8 cellular contexts compared by ENCODE assay signal in the genomic region with DNA sequence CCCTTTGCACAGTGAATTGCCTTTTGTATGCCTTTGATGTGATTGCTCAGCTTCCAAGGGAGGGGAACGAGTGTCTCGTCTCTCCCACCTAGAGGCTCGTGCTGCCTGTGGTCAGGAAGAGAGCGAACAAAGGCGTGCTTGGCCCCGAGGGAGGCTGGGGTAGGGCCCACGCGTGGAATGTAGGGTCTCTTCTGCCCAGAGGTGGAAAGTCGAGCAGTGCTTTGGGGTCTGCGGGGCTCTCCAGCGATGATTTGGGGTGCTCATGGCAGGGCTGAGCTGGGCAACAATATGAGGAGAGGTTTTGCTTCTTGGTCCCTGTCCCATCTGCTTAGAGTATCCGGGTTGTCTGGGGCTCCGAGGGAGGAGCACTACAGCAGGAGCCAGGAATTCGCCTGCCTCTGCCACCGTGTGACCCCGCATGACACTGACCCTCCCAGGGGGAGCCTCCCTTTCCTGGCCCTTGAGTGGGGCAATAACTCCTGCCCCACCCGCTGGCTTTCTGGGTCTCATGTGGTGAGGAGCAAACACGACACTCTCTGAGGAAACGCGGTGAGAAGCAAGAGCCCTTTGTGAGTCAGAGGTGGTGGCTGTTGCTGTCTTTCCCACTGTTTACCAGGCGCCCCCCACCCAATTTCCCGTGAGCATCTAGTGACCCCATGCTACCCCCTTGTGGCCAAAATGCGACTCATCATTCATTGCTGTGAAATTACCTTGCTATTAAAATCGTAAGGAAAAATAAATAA. TPM values are rescaled to one million over a fixed set of nuclear protein-coding genes. Genes with fewer than 3 reads are reported as not detected.
DNase-seq lines count a peak whose midpoint lies in the region; ATAC-seq, FAIRE-seq and TF ChIP-seq lines count a peak whose summit lies in the region.

No MANE protein-coding gene starts in this region.

- DNase-seq in AG09309 (ENCODE audit: low read depth) = no peak
- peak; percentile 83 for DNase-seq in HK-2 (ENCODE audit: unreplicated experiment)
- peak; percentile 81 for DNase-seq in RWPE2 (ENCODE audit: low spot score)
- DNase-seq in activated naive CD4-positive, alpha-beta T cell treated with anti-CD3 and anti-CD28 coated beads, Interleukin-2, amount 10 ng/mL, durations not matched to agents 7 days and 5 days = peak; percentile 86
- DNase-seq in heart right ventricle = peak; percentile 47 to 61
- peak; percentile 47 for DNase-seq in prostate gland (ENCODE audit: low spot score)
- peak; percentile 52 for DNase-seq in urothelium cell line (ENCODE audit: low spot score)
- DNase-seq in SKM-1 treated with dmso at 0.1 percent for 144 hours (lab: John Stamatoyannopoulos, UW; ENCODE audit: unreplicated experiment) = no peak

- H3K9me3 ChIP-seq in RWPE2 (ENCODE audit: severe bottlenecking) = no peaks in the 10 kb centered on the region
- no peaks in the 10 kb centered on the region for H3K9me3 ChIP-seq in heart right ventricle
- no peaks in the 10 kb centered on the region for H3K9me3 ChIP-seq in prostate gland

- WGBS in heart right ventricle, 2 donors = 16 to 18% methylated on average over 24 of the region's 24 CpGs
- WGBS in prostate gland = 26% methylated on average over 24 of the region's 24 CpGs

- H3K4me1 ChIP-seq in RWPE2 (ENCODE audit: insufficient read depth, poor library complexity, severe bottlenecking) (peaks cover 73% of the 10 kb centered on the region), heart right ventricle (peaks cover 0 to 79% (median 53%) of the 10 kb centered on the region in 9 donors), prostate gland (replicated peaks) (peaks cover 44% of the 10 kb centered on the region)

- no peaks in the 10 kb centered on the region for H3K27me3 Mint-ChIP-seq in activated naive CD4-positive, alpha-beta T cell treated with anti-CD3 and anti-CD28 coated beads, Interleukin-2, amount 10 ng/mL, durations not matched to agents 7 days and 5 days

- peaks cover 8% of the 10 kb centered on the region for H3K36me3 Mint-ChIP-seq in activated naive CD4-positive, alpha-beta T cell treated with anti-CD3 and anti-CD28 coated beads, Interleukin-2, amount 10 ng/mL, durations not matched to agents 7 days and 5 days

- H3K27me3 ChIP-seq in RWPE2 (ENCODE audit: insufficient read depth, poor library complexity, severe bottlenecking) = no peaks in the 10 kb centered on the region
- no peaks in the 10 kb centered on the region for H3K27me3 ChIP-seq in heart right ventricle
- no peaks in the 10 kb centered on the region for H3K27me3 ChIP-seq in prostate gland (replicated peaks; ENCODE audit: insufficient read depth)

- H3K4me1 Mint-ChIP-seq in activated naive CD4-positive, alpha-beta T cell treated with anti-CD3 and anti-CD28 coated beads, Interleukin-2, amount 10 ng/mL, durations not matched to agents 7 days and 5 days = peaks cover 85% of the 10 kb centered on the region

- CTCF ChIA-PET in activated naive CD4-positive, alpha-beta T cell treated with anti-CD3 and anti-CD28 coated beads, Interleukin-2, amount 10 ng/mL, durations not matched to agents 7 days and 5 days (lab: Charles Lee) = interaction anchor here (0.7 to 9.6 kb wide), 15 partner anchors 8 to 979 kb away, joined by 3 to 86 read pairs (median 4); partner anchors contain the start of gene TIPARP

- intact Hi-C loops in heart right ventricle (cut with DNase I) (loop anchor here (1.0 to 10.0 kb wide), 18 partner anchors 39 to 978 kb away; partner anchors contain the start of genes LEKR1 (in 2 of the 10), SSR3 (in 1 of the 10) and TIPARP (in 1 of the 10)), prostate gland (cut with DNase I) (loop anchor here (5.0 kb wide), 3 partner anchors 303 to 978 kb away; partner anchors contain the start of gene LEKR1)

- TF ChIP-seq POLR2A in prostate gland (IDR thresholded peaks at IDR 0.05) = no peak

- H3K4me3 ChIP-seq in AG09309 (ENCODE audit: control insufficient read depth, low read depth, low read length) = no peak overlapping the region
- no peak overlapping the region for H3K4me3 ChIP-seq in RWPE2 (ENCODE audit: severe bottlenecking)
- peak overlapping the region in 8 of 10 donors; percentile 0 to 49 (median 28) for H3K4me3 ChIP-seq in heart right ventricle
- no peak overlapping the region for H3K4me3 ChIP-seq in prostate gland

- peak overlapping the region; percentile 98 for H3K27ac Mint-ChIP-seq in activated naive CD4-positive, alpha-beta T cell treated with anti-CD3 and anti-CD28 coated beads, Interleukin-2, amount 10 ng/mL, durations not matched to agents 7 days and 5 days

- H3K27ac ChIP-seq in RWPE2 (ENCODE audit: poor library complexity, severe bottlenecking) (peak overlapping the region; percentile 97), heart right ventricle (peak overlapping the region; percentile 65 to 90 (median 83)), prostate gland (peak overlapping the region; percentile 93 to 94)

- TF ChIP-seq CTCF in AG09309 (IDR thresholded peaks at IDR 0.05; ENCODE audit: control insufficient read depth, insufficient read depth, low read depth, low read length, missing control alignments) = peak; percentile 68
- TF ChIP-seq CTCF in RWPE2 (IDR thresholded peaks at IDR 0.05; ENCODE audit: poor library complexity, severe bottlenecking) = peak; percentile 92
- TF ChIP-seq CTCF in heart right ventricle (IDR thresholded peaks at IDR 0.05) = peak; percentile 50 to 80 (median 72)
- TF ChIP-seq CTCF in prostate gland (IDR thresholded peaks at IDR 0.05) = peak; percentile 45 to 78 (median 68)

- no peaks in the 10 kb centered on the region for H3K36me3 ChIP-seq in RWPE2 (ENCODE audit: low read depth)
- no peaks in the 10 kb centered on the region for H3K36me3 ChIP-seq in heart right ventricle
- no peaks in the 10 kb centered on the region for H3K36me3 ChIP-seq in prostate gland

- peak overlapping the region; percentile 29 for H3K4me3 Mint-ChIP-seq in activated naive CD4-positive, alpha-beta T cell treated with anti-CD3 and anti-CD28 coated beads, Interleukin-2, amount 10 ng/mL, durations not matched to agents 7 days and 5 days

- no peak for FAIRE-seq in urothelium cell line (lab: Jason Lieb, UNC)

- ATAC-seq in RWPE2 (ENCODE audit: low read depth) (peak; percentile 47), heart right ventricle (peak; percentile 13 to 70 (median 42))

- H3K9me3 Mint-ChIP-seq in activated naive CD4-positive, alpha-beta T cell treated with anti-CD3 and anti-CD28 coated beads, Interleukin-2, amount 10 ng/mL, durations not matched to agents 7 days and 5 days = no peaks in the 10 kb centered on the region

RNA-seq across cellular contexts. Expression of gene CCNL1, which starts 29.6 kb away (rescaled TPM):
- total RNA-seq in heart right ventricle = 10 to 100 TPM; 19.1 to 52.5 (median 24.7) TPM
- polyA plus RNA-seq in heart right ventricle = 10 to 100 TPM; 23.7 to 77.3 TPM
- 100 to 1,000 TPM in 1 of 2 donors, 10 to 100 TPM in 1; 94.5 to 157 TPM for total RNA-seq in prostate gland

Comparison
In these comparisons a context has a peak if more than half of its experiments do, and no peak if none do; other contexts are left out.
1. DNase-seq: peak in HK-2 (single experiment), RWPE2 (single experiment), activated naive CD4-positive, alpha-beta T cell treated with anti-CD3 and anti-CD28 coated beads, Interleukin-2, amount 10 ng/mL, durations not matched to agents 7 days and 5 days (single experiment), heart right ventricle (2 of 2), prostate gland (single experiment) and urothelium cell line (single experiment); none in AG09309 (single experiment) and SKM-1 treated with dmso at 0.1 percent for 144 hours (single experiment).
2. H3K4me3 ChIP-seq: peak in heart right ventricle (8 of 10); none in AG09309 (single experiment), RWPE2 (single experiment) and prostate gland (0 of 2).
3. Peak in every context shown above with its lines, with median percentiles within 50 percentile points of each other: CTCF ChIP-seq and H3K27ac ChIP-seq.